20 cellular contexts compared by ENCODE assay signal in the genomic region with DNA sequence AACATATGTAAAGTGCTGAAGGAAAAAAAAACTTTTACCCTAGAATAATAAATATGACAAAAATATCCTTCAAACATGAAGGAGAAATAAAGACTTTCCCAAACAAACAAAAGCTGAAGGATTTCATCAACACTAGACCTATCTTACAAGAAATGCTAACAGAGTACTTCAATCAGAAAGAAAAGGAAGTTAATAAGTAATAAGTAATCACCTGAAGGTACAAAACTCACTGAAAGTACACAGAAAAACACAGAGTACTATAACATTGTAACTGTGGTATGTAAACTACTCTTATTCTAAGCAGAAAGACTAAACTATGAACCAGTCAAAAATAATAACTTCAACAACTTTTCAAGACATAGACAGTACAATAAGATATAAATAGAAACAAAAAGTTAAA.
DNase-seq lines count a peak whose midpoint lies in the region; ATAC-seq, FAIRE-seq and TF ChIP-seq lines count a peak whose summit lies in the region.
"Had no signal": no experiment of that assay in that cellular context is flagged by ENCODE, and none has a peak within 500 bp of the region (broad histone marks: within the 10 kb centered on the region; RNA-seq: fewer than 3 reads in every experiment).

No MANE protein-coding gene starts in this region.

- no peak for DNase-seq in body of pancreas
- peak; percentile 77 for DNase-seq in renal cortical epithelial cell (ENCODE audit: low read depth)
- no peak for DNase-seq in upper lobe of right lung
- no peak for DNase-seq in stimulated activated CD8-positive, alpha-beta memory T cell treated with anti-CD3 and anti-CD28 coated beads, Interleukin-4, amount 100 ng/mL, for 48 hours
- DNase-seq: 8988T; ACHN; BE2C; C1 segment of cervical spinal cord; CD4-positive, alpha-beta memory T cell; CD4-positive, CD25-positive, alpha-beta regulatory T cell; CD8-positive, alpha-beta memory T cell; COR-L47; DMS79 treated with DMSO at 0.1 percent for 48 hours; GF-D8 had no signal

- ATAC-seq in body of pancreas (peak; percentile 24), upper lobe of right lung (no peak)

- no peaks in the 10 kb centered on the region for H3K27me3 ChIP-seq in body of pancreas
- H3K27me3 ChIP-seq in upper lobe of right lung = no peaks in the 10 kb centered on the region
- H3K27me3 ChIP-seq: BE2C, BLaER1 had no signal

- no peak for TF ChIP-seq POLR2A in body of pancreas (IDR thresholded peaks at IDR 0.05)

- H3K27ac ChIP-seq in body of pancreas (no peak overlapping the region), upper lobe of right lung (no peak overlapping the region)
- H3K27ac ChIP-seq: BLaER1 had no signal

- H3K4me3 ChIP-seq in body of pancreas = no peak overlapping the region
- no peak overlapping the region for H3K4me3 ChIP-seq in upper lobe of right lung
- H3K4me3 ChIP-seq: BLaER1 had no signal

- H3K36me3 ChIP-seq in body of pancreas (replicated peaks in 1 of 2; ENCODE audit: insufficient read depth in 1 of 2, low read depth in 2 of 2) (no peaks in the 10 kb centered on the region), upper lobe of right lung (no peaks in the 10 kb centered on the region)
- H3K36me3 ChIP-seq: BE2C, BLaER1 had no signal

- peak; percentile 51 for FAIRE-seq in islet of Langerhans (lab: Jason Lieb, UNC)
- FAIRE-seq: A204.1, G401.6, GM12891, GM19239 had no signal

- H3K9me3 ChIP-seq in body of pancreas (no peaks in the 10 kb centered on the region), upper lobe of right lung (no peaks in the 10 kb centered on the region)
- H3K9me3 ChIP-seq: BE2C had no signal

- intact Hi-C loops in body of pancreas (cut with DNase I) (no loop called here), upper lobe of right lung (cut with DNase I) (no loop called here)

- H3K4me1 ChIP-seq in body of pancreas = no peaks in the 10 kb centered on the region
- no peaks in the 10 kb centered on the region for H3K4me1 ChIP-seq in upper lobe of right lung
- H3K4me1 ChIP-seq: BLaER1 had no signal

- no peak for TF ChIP-seq CTCF in body of pancreas (IDR thresholded peaks at IDR 0.05)
- no peak for TF ChIP-seq CTCF in upper lobe of right lung (IDR thresholded peaks at IDR 0.05)
